In genomic region chr17:81448960-81449359, GRCh38 we compare ENCODE assay signal across 29 cellular contexts. TPM values are rescaled to one million over a fixed set of nuclear protein-coding genes. Genes with fewer than 3 reads are reported as not detected.
"Had no signal": no experiment of that assay in that cellular context is flagged by ENCODE, and none has a peak within 500 bp of the region (broad histone marks: within the 10 kb centered on the region; RNA-seq: fewer than 3 reads in every experiment).

No MANE protein-coding gene starts in this region.

- H3K27me3 ChIP-seq: adrenal gland, body of pancreas, breast epithelium, MG63 had no signal

- H3K27ac Mint-ChIP-seq: activated CD8-positive, alpha-beta T cell treated with anti-CD3 and anti-CD28 coated beads for 36 hours; activated naive CD4-positive, alpha-beta T cell treated with anti-CD3 and anti-CD28 coated beads for 36 hours; activated naive CD4-positive, alpha-beta T cell treated with anti-CD3 and anti-CD28 coated beads, Interleukin-2, amount 50 U/mL, for 72 hours; activated T-cell treated with anti-CD3 and anti-CD28 coated beads, Interleukin-2, amount 50 U/mL, for 72 hours had no signal

- DNase-seq: activated CD4-positive, alpha-beta T cell treated with anti-CD3 and anti-CD28 coated beads for 1 hour; activated CD4-positive, alpha-beta T cell treated with anti-CD3 and anti-CD28 coated beads for 48 hours; activated CD4-positive, alpha-beta T cell treated with anti-CD3 and anti-CD28 coated beads, Interleukin-2, amount 50 U/mL, for 4 hours; activated CD4-positive, CD25-positive, alpha-beta regulatory T cell; activated CD8-positive, alpha-beta T cell treated with anti-CD3 and anti-CD28 coated beads for 36 hours; activated gamma-delta T cell treated with Interleukin-2 at 50 U/mL for 16 hours; activated naive CD4-positive, alpha-beta T cell treated with anti-CD3 and anti-CD28 coated beads for 36 hours; activated T-cell treated with anti-CD3 and anti-CD28 coated beads, Interleukin-2, amount 50 U/mL, for 1 hour; activated T-cell treated with anti-CD3 and anti-CD28 coated beads, Interleukin-2, amount 50 U/mL, for 72 hours; body of pancreas; Kasumi-1; MG63; NCI-H1092; NCI-H187 treated with DMSO at 0.1 percent for 48 hours; NCI-H2081; NCI-H2171 treated with DMSO at 0.1 percent for 48 hours; NCI-H226; NCI-H446 treated with DMSO at 0.1 percent for 48 hours; PC-9; SIG-M5; T1000; WERI-Rb-1 had no signal

- H3K27me3 Mint-ChIP-seq: activated CD8-positive, alpha-beta T cell treated with anti-CD3 and anti-CD28 coated beads for 36 hours had no signal

- H3K4me3 Mint-ChIP-seq: activated CD8-positive, alpha-beta T cell treated with anti-CD3 and anti-CD28 coated beads for 36 hours; activated naive CD4-positive, alpha-beta T cell treated with anti-CD3 and anti-CD28 coated beads for 36 hours; activated T-cell treated with anti-CD3 and anti-CD28 coated beads, Interleukin-2, amount 50 U/mL, for 72 hours had no signal

- H3K4me2 ChIP-seq: PC-9 had no signal

- ATAC-seq: activated CD8-positive, alpha-beta T cell treated with anti-CD3 and anti-CD28 coated beads for 36 hours; activated naive CD4-positive, alpha-beta T cell treated with anti-CD3 and anti-CD28 coated beads, Interleukin-2, amount 50 U/mL, for 72 hours; activated T-cell treated with anti-CD3 and anti-CD28 coated beads, Interleukin-2, amount 50 U/mL, for 72 hours; body of pancreas; Right ventricle myocardium inferior had no signal

- H2AFZ ChIP-seq: PC-9 had no signal

- H3K9me3 ChIP-seq: adrenal gland, body of pancreas, breast epithelium, MG63 had no signal

- H3K36me3 Mint-ChIP-seq: activated naive CD4-positive, alpha-beta T cell treated with anti-CD3 and anti-CD28 coated beads, Interleukin-2, amount 50 U/mL, for 72 hours had no signal

- H3K27ac ChIP-seq: adrenal gland, body of pancreas, breast epithelium, PC-9, RWPE1, SK-N-MC, WERI-Rb-1 had no signal

- H3K9me3 Mint-ChIP-seq: activated CD8-positive, alpha-beta T cell treated with anti-CD3 and anti-CD28 coated beads for 36 hours; activated naive CD4-positive, alpha-beta T cell treated with anti-CD3 and anti-CD28 coated beads for 36 hours; activated naive CD4-positive, alpha-beta T cell treated with anti-CD3 and anti-CD28 coated beads, Interleukin-2, amount 50 U/mL, for 72 hours; activated T-cell treated with anti-CD3 and anti-CD28 coated beads, Interleukin-2, amount 50 U/mL, for 72 hours had no signal

- H3K4me3 ChIP-seq: adrenal gland, body of pancreas, breast epithelium, MG63, PC-9, SK-N-MC had no signal

- H3K36me3 ChIP-seq: adrenal gland, breast epithelium had no signal

- H3K4me1 ChIP-seq: adrenal gland, body of pancreas, breast epithelium had no signal

RNA-seq across cellular contexts. Expression of gene BAHCC1, which starts 53.7 kb away (rescaled TPM):
- total RNA-seq: activated CD8-positive, alpha-beta memory T cell treated with anti-CD3 and anti-CD28 coated beads for 36 hours had no signal
